ENCODE assay signal across 22 cellular contexts in the genomic region with DNA sequence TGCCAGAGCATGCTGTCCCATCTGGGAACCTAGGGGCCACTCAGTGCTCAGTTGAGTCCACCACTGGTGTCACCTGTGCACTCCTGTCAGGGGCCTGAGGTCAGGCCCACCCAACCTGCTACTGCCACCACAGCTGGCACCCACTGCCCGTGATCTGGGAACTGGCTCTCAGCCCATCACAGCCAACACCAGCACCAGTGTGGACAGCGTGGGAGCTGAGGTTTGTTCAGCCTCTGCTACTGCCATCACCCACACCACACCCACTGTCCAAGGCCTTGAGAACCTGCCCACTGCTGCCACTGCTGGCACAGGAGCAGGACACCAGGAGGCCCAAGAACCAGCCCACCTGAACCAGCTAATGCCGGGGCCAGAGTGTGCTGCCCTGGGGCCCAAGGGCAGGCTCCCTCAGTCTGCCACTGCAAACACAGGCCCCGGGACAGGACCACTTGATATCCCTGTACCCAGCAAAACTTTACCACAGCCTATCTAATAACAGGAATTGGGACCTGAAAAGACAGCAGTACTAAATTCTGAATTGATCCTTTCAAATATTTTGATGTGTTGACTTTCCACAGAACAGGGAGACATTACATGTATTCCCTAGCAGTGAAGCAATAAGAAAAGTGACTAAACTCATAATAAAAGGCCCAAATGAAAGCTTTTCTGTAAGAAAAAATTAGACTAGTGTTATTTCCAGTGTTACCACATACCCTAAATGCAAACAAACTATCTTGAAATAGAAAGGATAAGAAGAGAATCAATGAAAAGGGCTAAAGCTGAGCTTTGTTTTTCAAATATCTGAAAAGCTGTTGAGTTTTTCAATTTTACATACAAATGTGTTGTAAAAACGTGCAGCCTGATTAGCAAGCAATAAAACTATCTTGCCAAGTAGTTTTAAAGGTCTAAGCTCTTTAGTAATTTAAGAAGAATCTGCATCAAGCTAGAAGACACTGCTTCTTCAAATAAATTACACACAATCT.
"Had no signal": no experiment of that assay in that cellular context is flagged by ENCODE, and none has a peak within 500 bp of the region (broad histone marks: within the 10 kb centered on the region; RNA-seq: fewer than 3 reads in every experiment).

No MANE protein-coding gene starts in this region.

- H3K36me3 ChIP-seq: Peyer's patch, SJCRH30 had no signal

- H3K27me3 ChIP-seq: Peyer's patch, SJCRH30 had no signal

- ATAC-seq: activated CD4-positive, alpha-beta T cell treated with anti-CD3 and anti-CD28 coated beads for 36 hours had no signal

- H3K9ac ChIP-seq: SK-N-SH had no signal

- H3K27ac ChIP-seq: Peyer's patch, RWPE1, SJCRH30, VCaP had no signal

- H3K9me3 ChIP-seq: Peyer's patch, SJCRH30, SK-N-SH had no signal

- H3K4me3 ChIP-seq: Peyer's patch, SJCRH30 had no signal

- FAIRE-seq: astrocyte had no signal

- H3K4me1 ChIP-seq: Peyer's patch, SJCRH30 had no signal

- H3K4me2 ChIP-seq: SK-N-SH had no signal

- DNase-seq: activated CD4-positive, alpha-beta memory T cell treated with anti-CD3 and anti-CD28 coated beads, Interleukin-2, amount 10 ng/mL, durations not matched to agents 7 days and 5 days; activated CD4-positive, alpha-beta T cell treated with anti-CD3 and anti-CD28 coated beads for 36 hours; activated CD4-positive, alpha-beta T cell treated with anti-CD3 and anti-CD28 coated beads, Interleukin-2, amount 50 U/mL, for 1 hour; activated T-cell treated with anti-CD3 and anti-CD28 coated beads for 4 hours; Karpas-422; MM.1S; NCI-H1105 treated with DMSO at 0.1 percent for 48 hours; NCI-H1436 treated with DMSO at 0.1 percent for 48 hours; NCI-H187; NCI-H2081; NCI-H510A treated with DMSO at 0.1 percent for 48 hours; NCI-H69; NK-92 treated with Interleukin-12 subunit alpha and Interleukin-12 subunit beta, amount 100 ng/mL, for 24 hours; OCI-M1; Peyer's patch; Right ventricle myocardium superior; SJCRH30; SK-N-SH; T-helper 1 cell had no signal
